26 cellular contexts compared by ENCODE assay signal in the genomic region with DNA sequence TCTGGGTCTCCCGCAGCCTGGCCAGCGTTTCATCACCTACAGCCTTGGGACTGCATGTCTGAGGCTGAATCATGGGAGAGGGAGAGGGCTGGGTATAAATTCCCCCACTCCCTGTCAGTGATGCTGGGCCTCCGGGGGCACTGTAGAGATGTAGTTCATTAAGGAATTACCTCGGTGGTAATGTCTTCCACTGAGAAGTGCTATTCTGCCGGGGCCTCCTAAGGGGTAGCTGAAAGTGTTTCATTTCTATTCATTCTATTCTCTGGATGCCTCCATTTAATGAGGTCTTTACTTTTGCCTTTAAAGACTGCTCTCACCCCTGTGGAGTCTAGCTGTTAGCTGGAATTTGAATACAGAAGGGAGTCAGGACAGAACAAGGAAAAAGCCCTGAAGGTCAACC.
DNase-seq lines count a peak whose midpoint lies in the region; ATAC-seq, FAIRE-seq and TF ChIP-seq lines count a peak whose summit lies in the region.
"Had no signal": no experiment of that assay in that cellular context is flagged by ENCODE, and none has a peak within 500 bp of the region (broad histone marks: within the 10 kb centered on the region; RNA-seq: fewer than 3 reads in every experiment).

No MANE protein-coding gene starts in this region.

- no peak overlapping the region for H3K27ac ChIP-seq in H1 (ENCODE audit: low read depth, low read length)
- H3K27ac ChIP-seq: C4-2B, HL-60, SJCRH30 had no signal

- H4K8ac ChIP-seq in H1 (ENCODE audit: extremely low read depth, insufficient read depth, low read length): no peak overlapping the region

- H3K79me1 ChIP-seq in H1 (ENCODE audit: low read depth, low read length): no peaks in the 10 kb centered on the region

- H2BK20ac ChIP-seq in H1 (ENCODE audit: low read length): no peak overlapping the region

- POLR2A ChIA-PET in H1 (lab: Charles Lee; ENCODE audit: partially characterized antibody): interaction anchor here (0.7 kb wide), 1 partner anchor 1552 kb away, joined by 3 read pairs; no protein-coding TSS in a partner anchor

- peak; percentile 24 for ATAC-seq in activated naive CD8-positive, alpha-beta T cell treated with anti-CD3 and anti-CD28 coated beads, Interleukin-2, amount 50 U/mL, for 24 hours
- ATAC-seq in GM21723 (IDR thresholded peaks at IDR 0.05; ENCODE audit: unreplicated experiment): no peak

- no peak for TF ChIP-seq EP300 in H1 (IDR thresholded peaks at IDR 0.05; ENCODE audit: borderline replicate concordance in 1 of 2, low read depth in 2 of 2, low read length in 2 of 2)

- no peaks in the 10 kb centered on the region for H3K36me3 ChIP-seq in H1 (ENCODE audit: control insufficient read depth in 2 of 4, insufficient read depth in 4 of 4, low read length in 3 of 4)
- H3K36me3 ChIP-seq: SJCRH30 had no signal

- no peaks in the 10 kb centered on the region for H3K79me2 ChIP-seq in H1 (ENCODE audit: control insufficient read depth in 1 of 2, insufficient read depth in 2 of 2, low read length in 2 of 2)

- no peak overlapping the region for H2AK5ac ChIP-seq in H1 (ENCODE audit: low read depth, low read length)

- no peaks in the 10 kb centered on the region for H3K4me1 Mint-ChIP-seq in activated naive CD8-positive, alpha-beta T cell treated with anti-CD3 and anti-CD28 coated beads, Interleukin-2, amount 50 U/mL, for 24 hours
- no peaks in the 10 kb centered on the region for H3K4me1 Mint-ChIP-seq in activated naive CD8-positive, alpha-beta T cell treated with anti-CD3 and anti-CD28 coated beads for 36 hours
- H3K4me1 Mint-ChIP-seq: CD8-positive, alpha-beta memory T cell had no signal

- peak overlapping the region in 1 of 2 experiments; percentile 46; a peak in 2 of 4 replicates for H3K4me2 ChIP-seq in H1 (ENCODE audit: insufficient read depth in 1 of 2, low read depth in 2 of 2, low read length in 2 of 2)

- no peak overlapping the region for H3K14ac ChIP-seq in H1 (ENCODE audit: insufficient read length)

- peaks cover 1% of the 10 kb centered on the region for H3K27me3 Mint-ChIP-seq in activated naive CD8-positive, alpha-beta T cell treated with anti-CD3 and anti-CD28 coated beads, Interleukin-2, amount 50 U/mL, for 24 hours
- H3K27me3 Mint-ChIP-seq in activated naive CD8-positive, alpha-beta T cell treated with anti-CD3 and anti-CD28 coated beads for 36 hours: peaks cover 11% of the 10 kb centered on the region

- H3K9me3 Mint-ChIP-seq in activated naive CD8-positive, alpha-beta T cell treated with anti-CD3 and anti-CD28 coated beads, Interleukin-2, amount 50 U/mL, for 24 hours: no peaks in the 10 kb centered on the region
- no peaks in the 10 kb centered on the region for H3K9me3 Mint-ChIP-seq in activated naive CD8-positive, alpha-beta T cell treated with anti-CD3 and anti-CD28 coated beads for 36 hours

- no peak overlapping the region for H2BK12ac ChIP-seq in H1 (ENCODE audit: low read depth, low read length)

- H3K27ac Mint-ChIP-seq in activated naive CD8-positive, alpha-beta T cell treated with anti-CD3 and anti-CD28 coated beads, Interleukin-2, amount 50 U/mL, for 24 hours: no peak overlapping the region
- H3K27ac Mint-ChIP-seq in activated naive CD8-positive, alpha-beta T cell treated with anti-CD3 and anti-CD28 coated beads for 36 hours: no peak overlapping the region
- H3K27ac Mint-ChIP-seq: CD8-positive, alpha-beta memory T cell had no signal

- H2AFZ ChIP-seq in H1 (ENCODE audit: low read length): no peak overlapping the region

- peak overlapping the region; percentile 30 for H4K5ac ChIP-seq in H1 (ENCODE audit: insufficient read length, low read depth, low read length)

- TF ChIP-seq RAD21 in H1 (IDR thresholded peaks at IDR 0.05 in 1 of 2, conservative IDR thresholded peaks at IDR 0.05 in 1 of 2; ENCODE audit: low read depth in 2 of 2, low read length in 2 of 2): peak; percentile 11 to 39; a peak in 3 of 4 replicates

- H2BK5ac ChIP-seq in H1 (ENCODE audit: low read depth, low read length): no peak overlapping the region

- H3K36me3 Mint-ChIP-seq in activated naive CD8-positive, alpha-beta T cell treated with anti-CD3 and anti-CD28 coated beads, Interleukin-2, amount 50 U/mL, for 24 hours (ENCODE audit: low read depth): no peaks in the 10 kb centered on the region
- H3K36me3 Mint-ChIP-seq in activated naive CD8-positive, alpha-beta T cell treated with anti-CD3 and anti-CD28 coated beads for 36 hours: no peaks in the 10 kb centered on the region
- H3K36me3 Mint-ChIP-seq: CD8-positive, alpha-beta memory T cell had no signal

- H4K20me1 ChIP-seq in H1 (replicated peaks in 1 of 2; ENCODE audit: control insufficient read depth in 1 of 2, insufficient read depth in 2 of 2, low read length in 2 of 2): no peaks in the 10 kb centered on the region

- TF ChIP-seq POLR2A in H1 (IDR thresholded peaks at IDR 0.05; ENCODE audit: control extremely low read depth in 1 of 2, low read depth in 2 of 2, low read length in 2 of 2) (no peak), erythroblast (IDR thresholded peaks at IDR 0.05; ENCODE audit: low read length) (no peak)

- no peaks in the 10 kb centered on the region for H3K23me2 ChIP-seq in H1 (ENCODE audit: low read depth, low read length)

- no peak overlapping the region for H3K4me3 Mint-ChIP-seq in activated naive CD8-positive, alpha-beta T cell treated with anti-CD3 and anti-CD28 coated beads, Interleukin-2, amount 50 U/mL, for 24 hours
- H3K4me3 Mint-ChIP-seq in activated naive CD8-positive, alpha-beta T cell treated with anti-CD3 and anti-CD28 coated beads for 36 hours: no peak overlapping the region
- H3K4me3 Mint-ChIP-seq: CD8-positive, alpha-beta memory T cell had no signal

- H3K56ac ChIP-seq in H1 (replicated peaks; ENCODE audit: insufficient read length, low read depth, low read length): no peak overlapping the region

- H2BK120ac ChIP-seq in H1 (replicated peaks; ENCODE audit: low read depth, low read length): no peak overlapping the region

- H3K9me3 ChIP-seq in H1 (ENCODE audit: insufficient read depth in 2 of 2, low read depth in 1 of 2, low read length in 1 of 2): peaks cover 0 to 11% of the 10 kb centered on the region in 2 experiments; a peak in 1 of 4 replicates
- H3K9me3 ChIP-seq: SJCRH30 had no signal

- DNase-seq in activated naive CD8-positive, alpha-beta T cell treated with anti-CD3 and anti-CD28 coated beads, Interleukin-2, amount 50 U/mL, for 24 hours: no peak
- no peak for DNase-seq in activated naive CD8-positive, alpha-beta T cell treated with anti-CD3 and anti-CD28 coated beads for 36 hours
- DNase-seq in H1 (ENCODE audit: low read depth in 1 of 2, low spot score in 2 of 2) (peak in 1 of 2 experiments; percentile 51), islet precursor cell (peak; percentile 65), retina (peak; percentile 21), erythroblast (lab: John Stamatoyannopoulos, UW) (no peak), NCI-H774 (lab: John Stamatoyannopoulos, UW) (no peak)
- DNase-seq: Calu3; CD8-positive, alpha-beta memory T cell; DMS153; HCEC 1CT; KG1; NCI-H1092; NCI-H1436; NCI-H187 treated with DMSO at 0.1 percent for 48 hours; NCI-H226; NCI-H510A treated with DMSO at 0.1 percent for 48 hours; NCI-H748 treated with DMSO at 0.1 percent for 48 hours; OCI-M1; SJCRH30 had no signal

- H3K4me1 ChIP-seq in H1 (replicated peaks in 1 of 4; ENCODE audit: control insufficient read depth in 3 of 4, insufficient read depth in 4 of 4, low read length in 3 of 4): peaks cover 0 to 4% (median 1%) of the 10 kb centered on the region in 4 experiments; a peak in 2 of 7 replicates
- H3K4me1 ChIP-seq: SJCRH30 had no signal

- FAIRE-seq in H1 (lab: Jason Lieb, UNC): no peak
- FAIRE-seq: G401.6, GM12892, RCC 7860 had no signal

- WGBS in H1 (ENCODE audit: extremely low coverage in 1 of 2, insufficient coverage in 1 of 2, insufficient read length in 1 of 2, insufficient replicate concordance in 2 of 2, low coverage in 1 of 2, low lambda C conversion rate in 2 of 2, missing lambda C conversion rate in 1 of 2), 2 experiments: 40% methylated on average over 5 of the region's 5 CpGs; no CpG with 5 or more reads in 1 of the 2 experiments

- H3K4me3 ChIP-seq in H1 (ENCODE audit: extremely low read depth in 1 of 4, insufficient read depth in 2 of 4, low read depth in 3 of 4, low read length in 4 of 4): no peak overlapping the region; a peak in 2 of 8 replicates
- H3K4me3 ChIP-seq: SJCRH30 had no signal

- no peak overlapping the region for H4K91ac ChIP-seq in H1 (replicated peaks; ENCODE audit: insufficient read length, low read length)

- no peak overlapping the region for H3K4ac ChIP-seq in H1 (replicated peaks; ENCODE audit: insufficient read length, low read depth, low read length)

- peak in 2 of 3 experiments; percentile 3 to 9; a peak in 2 of 4 replicates for TF ChIP-seq CTCF in H1 (IDR thresholded peaks at IDR 0.05; ENCODE audit: control extremely low read depth in 1 of 3, insufficient read depth in 1 of 3, low read depth in 1 of 3, low read length in 3 of 3)

- H3K9ac ChIP-seq in H1 (replicated peaks in 1 of 4; ENCODE audit: extremely low read depth in 1 of 4, low read depth in 3 of 4, low read length in 3 of 4): no peak overlapping the region

- no peaks in the 10 kb centered on the region for H3K27me3 ChIP-seq in H1 (replicated peaks in 1 of 4; ENCODE audit: control insufficient read depth in 3 of 4, extremely low read depth in 1 of 4, insufficient read depth in 3 of 4, low read length in 3 of 4)
- H3K27me3 ChIP-seq: SJCRH30 had no signal

- no peak overlapping the region for H3K18ac ChIP-seq in H1 (ENCODE audit: extremely low read depth, low read length)

- H2BK15ac ChIP-seq in H1 (ENCODE audit: low read length): no peak overlapping the region

- no peak overlapping the region for H3K23ac ChIP-seq in H1 (ENCODE audit: insufficient read length)

- CTCF ChIA-PET in H1 (lab: Charles Lee; ENCODE audit: partially characterized antibody): interaction anchor here (0.7 kb wide), 1 partner anchor 9 kb away, joined by 3 read pairs; no protein-coding TSS in a partner anchor

TF ChIP-seq in H1, 55 proteins besides CTCF, POLR2A, EP300 and RAD21 (continues in another document):
- TF ChIP-seq TBP (IDR thresholded peaks at IDR 0.05; ENCODE audit: low read depth, low read length) (no peak), CTBP2 (IDR thresholded peaks at IDR 0.05; ENCODE audit: borderline replicate concordance, insufficient read depth, insufficient read length, low read length) (no peak), CHD2 (IDR thresholded peaks at IDR 0.05; ENCODE audit: low read length) (no peak), PHF8 (conservative IDR thresholded peaks at IDR 0.05; ENCODE audit: low read depth, low read length) (no peak), HDAC6 (IDR thresholded peaks at IDR 0.05; ENCODE audit: low read depth, low read length) (no peak), CHD1 (IDR thresholded peaks at IDR 0.05; ENCODE audit: low read depth, low read length) (no peak), CEBPB (IDR thresholded peaks at IDR 0.05; ENCODE audit: low read depth, low read length) (no peak), RFX5 (IDR thresholded peaks at IDR 0.05; ENCODE audit: borderline replicate concordance, low read depth, low read length) (no peak)
- TF ChIP-seq, protein P1, sequence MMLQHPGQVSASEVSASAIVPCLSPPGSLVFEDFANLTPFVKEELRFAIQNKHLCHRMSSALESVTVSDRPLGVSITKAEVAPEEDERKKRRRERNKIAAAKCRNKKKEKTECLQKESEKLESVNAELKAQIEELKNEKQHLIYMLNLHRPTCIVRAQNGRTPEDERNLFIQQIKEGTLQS (IDR thresholded peaks at IDR 0.05; ENCODE audit: insufficient read depth, low read depth, low read length): no peak

Comparison
In these comparisons a context has a peak if more than half of its experiments do, and no peak if none do; other contexts are left out.
1. DNase-seq: peak in islet precursor cell (single experiment) and retina (single experiment); none in activated naive CD8-positive, alpha-beta T cell treated with anti-CD3 and anti-CD28 coated beads, Interleukin-2, amount 50 U/mL, for 24 hours (single experiment), activated naive CD8-positive, alpha-beta T cell treated with anti-CD3 and anti-CD28 coated beads for 36 hours (single experiment), erythroblast (0 of 2) and NCI-H774 (single experiment).